ENCODE assay signal across 19 cellular contexts in genomic region chr5:123358751-123359150, GRCh38.
DNase-seq lines count a peak whose midpoint lies in the region; ATAC-seq, FAIRE-seq and TF ChIP-seq lines count a peak whose summit lies in the region.
"Had no signal": no experiment of that assay in that cellular context is flagged by ENCODE, and none has a peak within 500 bp of the region (broad histone marks: within the 10 kb centered on the region; RNA-seq: fewer than 3 reads in every experiment).

No MANE protein-coding gene starts in this region.

- no peaks in the 10 kb centered on the region for H3K27me3 ChIP-seq in AG04450 (ENCODE audit: control insufficient read depth, insufficient read depth, low read length)
- H3K27me3 ChIP-seq in SU-DHL-6 (ENCODE audit: low read length): no peaks in the 10 kb centered on the region
- no peaks in the 10 kb centered on the region for H3K27me3 ChIP-seq in stomach
- no peaks in the 10 kb centered on the region for H3K27me3 ChIP-seq in pancreas
- no peaks in the 10 kb centered on the region for H3K27me3 ChIP-seq in upper lobe of right lung

- H3K4me1 ChIP-seq in stomach (peaks cover 0 to 28% (median 9%) of the 10 kb centered on the region in 4 donors), pancreas (peaks cover 0 to 4% (median 0%) of the 10 kb centered on the region in 3 donors), upper lobe of right lung (no peaks in the 10 kb centered on the region)

- intact Hi-C loops in stomach (cut with DNase I; ENCODE audit: low total_unique reads): no loop called here
- intact Hi-C loops in pancreas (cut with DNase I): no loop called here
- intact Hi-C loops in upper lobe of right lung (cut with DNase I): no loop called here

- peaks cover 16% of the 10 kb centered on the region for H3K9me3 Mint-ChIP-seq in nephron

- H3K27ac Mint-ChIP-seq in nephron: peak overlapping the region; percentile 92 to 99 (median 93)
- H3K27ac Mint-ChIP-seq: GM23338 had no signal

- H3K9me2 ChIP-seq in SU-DHL-6 (replicated peaks; ENCODE audit: insufficient read depth, low read length): no peaks in the 10 kb centered on the region

- peaks cover 46% of the 10 kb centered on the region for H3K4me1 Mint-ChIP-seq in nephron

- CTCF ChIA-PET in AG04450 (lab: Charles Lee): interaction anchor here (1.7 to 2.6 kb wide), 2 partner anchors 10 to 13 kb away, joined by 5 to 13 read pairs; no protein-coding TSS in a partner anchor

- FAIRE-seq in pancreas (lab: Jason Lieb, UNC): no peak
- FAIRE-seq: GM12891, GM18507 had no signal

- H3K27me3 Mint-ChIP-seq in nephron (ENCODE audit: low read depth): no peaks in the 10 kb centered on the region

- no peak for TF ChIP-seq POLR2A in stomach (IDR thresholded peaks at IDR 0.05)

- H3K79me2 ChIP-seq in SU-DHL-6 (ENCODE audit: insufficient read depth, low read length): no peaks in the 10 kb centered on the region

- peak overlapping the region in 1 of 3 experiments; percentile 41 for H3K4me3 Mint-ChIP-seq in nephron
- H3K4me3 Mint-ChIP-seq: GM23338 had no signal

- peak overlapping the region; percentile 43 for H3K4me2 ChIP-seq in SU-DHL-6 (ENCODE audit: low read depth, low read length, poor library complexity, severe bottlenecking)
- H3K4me2 ChIP-seq: GM23338, PC-9 had no signal

- H3K27ac ChIP-seq in AG04450 (ENCODE audit: low read depth, low read length) (no peak overlapping the region), SU-DHL-6 (ENCODE audit: low read depth, low read length) (peak overlapping the region; percentile 63), stomach (no peak overlapping the region), pancreas (no peak overlapping the region), upper lobe of right lung (no peak overlapping the region)
- H3K27ac ChIP-seq: C4-2B, PC-9 had no signal

- no peak overlapping the region for H2AFZ ChIP-seq in SU-DHL-6 (ENCODE audit: low read depth, low read length, severe bottlenecking)
- H2AFZ ChIP-seq: GM23338, PC-9 had no signal

- H3F3A ChIP-seq in SU-DHL-6 (ENCODE audit: insufficient read depth): no peaks in the 10 kb centered on the region; the same call in 1 of the 2 replicates

- TF ChIP-seq CTCF in AG04450 (IDR thresholded peaks at IDR 0.05; ENCODE audit: low read depth, low read length) (no peak), SU-DHL-6 (IDR thresholded peaks at IDR 0.05; ENCODE audit: insufficient read depth, low read length, poor library complexity, severe bottlenecking) (no peak), nephron (IDR thresholded peaks at IDR 0.05; ENCODE audit: unreplicated experiment in 3 of 3) (no peak), stomach (IDR thresholded peaks at IDR 0.05) (no peak), pancreas (IDR thresholded peaks at IDR 0.05) (no peak), upper lobe of right lung (IDR thresholded peaks at IDR 0.05) (no peak)

- peak; percentile 42 for DNase-seq in AG04450 (ENCODE audit: low read depth, low spot score)
- DNase-seq in iris pigment epithelial cell (ENCODE audit: low read depth): peak; percentile 2
- DNase-seq in stomach: no peak
- no peak for DNase-seq in pancreas
- DNase-seq in upper lobe of right lung: no peak
- DNase-seq: GF-D8, KG1, NCI-H1048, NCI-H146, NCI-H2081, NCI-H748 treated with DMSO at 0.1 percent for 48 hours, PC-9 had no signal

- H3K4me3 ChIP-seq in AG04450 (ENCODE audit: low read depth, low read length): no peak overlapping the region
- H3K4me3 ChIP-seq in SU-DHL-6 (ENCODE audit: insufficient read depth, low read length, poor library complexity, severe bottlenecking): no peak overlapping the region
- H3K4me3 ChIP-seq in stomach: no peak overlapping the region
- H3K4me3 ChIP-seq in pancreas: no peak overlapping the region
- no peak overlapping the region for H3K4me3 ChIP-seq in upper lobe of right lung
- H3K4me3 ChIP-seq: GM23338, PC-9 had no signal

- TF ChIP-seq EP300 in stomach (IDR thresholded peaks at IDR 0.05): no peak

- H3K9me3 ChIP-seq in AG04450 (ENCODE audit: control insufficient read depth, insufficient read depth, low read length) (no peaks in the 10 kb centered on the region), SU-DHL-6 (ENCODE audit: insufficient read depth, low read length) (no peaks in the 10 kb centered on the region), stomach (no peaks in the 10 kb centered on the region), pancreas (no peaks in the 10 kb centered on the region), upper lobe of right lung (no peaks in the 10 kb centered on the region)

- ATAC-seq in pancreas (no peak), HG02759 (IDR thresholded peaks at IDR 0.05; ENCODE audit: unreplicated experiment) (no peak), upper lobe of right lung (no peak)
- ATAC-seq: GM23338 had no signal

- H4K20me1 ChIP-seq in SU-DHL-6 (ENCODE audit: low read depth, low read length): no peaks in the 10 kb centered on the region

- peaks cover 29% of the 10 kb centered on the region for H3K36me3 ChIP-seq in SU-DHL-6 (ENCODE audit: low read length)
- H3K36me3 ChIP-seq in stomach: peaks cover 0 to 13% (median 8%) of the 10 kb centered on the region in 4 donors
- peaks cover 0 to 3% (median 0%) of the 10 kb centered on the region in 3 donors for H3K36me3 ChIP-seq in pancreas
- H3K36me3 ChIP-seq in upper lobe of right lung: no peaks in the 10 kb centered on the region

- peaks cover 59% of the 10 kb centered on the region for H3K36me3 Mint-ChIP-seq in nephron (ENCODE audit: low read depth)

- POLR2A ChIA-PET in AG04450 (lab: Yijun Ruan, JAX): interaction anchor here (0.5 to 0.9 kb wide), 2 partner anchors 64 to 184 kb away, joined by 3 read pairs; partner anchors contain the start of gene CEP120

- 63 to 85% (median 78%) methylated on average over 1 of the region's 1 CpG for WGBS in stomach, 5 donors
- WGBS in pancreas, 2 donors: 93 to 94% methylated on average over 1 of the region's 1 CpG

- no peak overlapping the region for H3K9ac ChIP-seq in SU-DHL-6 (ENCODE audit: low read length)

Comparison
In these comparisons a context has a peak if more than half of its experiments do, and no peak if none do; other contexts are left out.
1. DNase-seq: peak in AG04450 (single experiment) and iris pigment epithelial cell (single experiment); none in stomach (single experiment), pancreas (0 of 6) and upper lobe of right lung (single experiment).